Comparison of ENCODE assay signal across 22 cellular contexts in genomic region chr18:62044490-62045000, GRCh38.
"Had no signal": no experiment of that assay in that cellular context is flagged by ENCODE, and none has a peak within 500 bp of the region (broad histone marks: within the 10 kb centered on the region; RNA-seq: fewer than 3 reads in every experiment).

No MANE protein-coding gene starts in this region.

- H3K27me3 ChIP-seq: cardiac muscle cell, hepatocyte, neural progenitor cell, sigmoid colon, testis, uterus had no signal

- H3K36me3 ChIP-seq: cardiac muscle cell, neural progenitor cell, uterus had no signal

- H3K9me3 ChIP-seq: sigmoid colon, testis, uterus had no signal

- H3K4me3 ChIP-seq: cardiac muscle cell, hepatocyte, neural progenitor cell, sigmoid colon, smooth muscle cell, testis, uterus had no signal

- DNase-seq: activated CD4-positive, alpha-beta T cell treated with anti-CD3 and anti-CD28 coated beads for 1 hour; activated CD8-positive, alpha-beta memory T cell treated with anti-CD3 and anti-CD28 coated beads for 24 hours; activated CD8-positive, alpha-beta memory T cell treated with anti-CD3 and anti-CD28 coated beads, Interleukin-2, amount 50 U/mL, for 48 hours; activated naive CD4-positive, alpha-beta T cell; activated T-cell treated with anti-CD3 and anti-CD28 coated beads, Interleukin-2, amount 50 U/mL, for 4 hours; dermis blood vessel endothelial cell; effector CD8-positive, alpha-beta T cell; erythroblast; foreskin melanocyte; left ventricle myocardium superior; mammary epithelial cell; naive thymus-derived CD8-positive, alpha-beta T cell; sigmoid colon; stimulated activated CD4-positive, alpha-beta T cell treated with anti-CD3 and anti-CD28 coated beads, Interleukin-2, amount 100 ng/mL, for 48 hours; stimulated activated naive CD4-positive, alpha-beta T cell; testis; trophoblast cell; uterus had no signal

- H3K4me1 ChIP-seq: neural progenitor cell, sigmoid colon, testis, uterus had no signal

- ATAC-seq: activated T-cell treated with anti-CD3 and anti-CD28 coated beads, Interleukin-2, amount 50 U/mL, for 4 hours; left ventricle myocardium superior; naive thymus-derived CD8-positive, alpha-beta T cell had no signal
